In the genomic region with DNA sequence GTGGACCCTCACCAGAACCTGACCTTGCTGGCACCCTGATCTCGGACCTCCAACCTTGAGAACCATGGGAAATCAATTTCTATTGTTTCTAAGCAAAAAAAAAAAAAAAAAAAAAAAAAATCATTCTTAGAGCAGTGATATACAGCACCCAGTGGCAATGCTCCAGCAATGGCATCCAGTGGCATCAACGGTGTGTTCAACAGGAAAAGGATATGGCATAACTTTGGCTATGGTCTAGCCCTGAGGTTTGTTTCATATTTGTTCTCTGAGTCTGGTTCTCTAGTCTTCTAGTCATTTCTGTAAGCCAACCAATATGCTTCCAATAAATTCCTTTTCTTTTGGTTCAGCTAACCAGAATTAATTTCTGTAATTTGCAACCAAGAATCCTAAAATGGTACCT, we compare ENCODE assay signal across 15 cellular contexts. TPM values are rescaled to one million over a fixed set of nuclear protein-coding genes. Genes with fewer than 3 reads are reported as not detected.
DNase-seq lines count a peak whose midpoint lies in the region; ATAC-seq and TF ChIP-seq lines count a peak whose summit lies in the region.
"Had no signal": no experiment of that assay in that cellular context is flagged by ENCODE, and none has a peak within 500 bp of the region (broad histone marks: within the 10 kb centered on the region; RNA-seq: fewer than 3 reads in every experiment).

No MANE protein-coding gene starts in this region.

- H3K9me3 Mint-ChIP-seq in activated naive CD4-positive, alpha-beta T cell treated with anti-CD3 and anti-CD28 coated beads, Interleukin-2, amount 10 ng/mL, durations not matched to agents 7 days and 5 days = peaks cover 3% of the 10 kb centered on the region
- no peaks in the 10 kb centered on the region for H3K9me3 Mint-ChIP-seq in IgD-negative memory B cell
- no peaks in the 10 kb centered on the region for H3K9me3 Mint-ChIP-seq in activated naive CD8-positive, alpha-beta T cell treated with anti-CD3 and anti-CD28 coated beads, Interleukin-2, amount 50 U/mL, for 24 hours
- no peaks in the 10 kb centered on the region for H3K9me3 Mint-ChIP-seq in stimulated activated effector memory CD8-positive, alpha-beta T cell treated with anti-CD3 and anti-CD28 coated beads, Interleukin-12 subunit alpha, Interleukin-12 subunit beta, amount 100 ng/mL, for 72 hours

- peaks cover 27% of the 10 kb centered on the region for H3K36me3 Mint-ChIP-seq in activated naive CD4-positive, alpha-beta T cell treated with anti-CD3 and anti-CD28 coated beads, Interleukin-2, amount 10 ng/mL, durations not matched to agents 7 days and 5 days
- peaks cover 7% of the 10 kb centered on the region for H3K36me3 Mint-ChIP-seq in IgD-negative memory B cell
- peaks cover 39% of the 10 kb centered on the region for H3K36me3 Mint-ChIP-seq in activated naive CD8-positive, alpha-beta T cell treated with anti-CD3 and anti-CD28 coated beads, Interleukin-2, amount 50 U/mL, for 24 hours (ENCODE audit: low read depth)
- H3K36me3 Mint-ChIP-seq in stimulated activated effector memory CD8-positive, alpha-beta T cell treated with anti-CD3 and anti-CD28 coated beads, Interleukin-12 subunit alpha, Interleukin-12 subunit beta, amount 100 ng/mL, for 72 hours = peaks cover 44% of the 10 kb centered on the region

- ATAC-seq in activated naive CD8-positive, alpha-beta T cell treated with anti-CD3 and anti-CD28 coated beads, Interleukin-2, amount 50 U/mL, for 24 hours = no peak
- peak; percentile 58 for ATAC-seq in stimulated activated effector memory CD8-positive, alpha-beta T cell treated with anti-CD3 and anti-CD28 coated beads, Interleukin-12 subunit alpha, Interleukin-12 subunit beta, amount 100 ng/mL, for 72 hours
- ATAC-seq: body of pancreas, lower lobe of right lung had no signal

- CTCF ChIA-PET in activated naive CD4-positive, alpha-beta T cell treated with anti-CD3 and anti-CD28 coated beads, Interleukin-2, amount 10 ng/mL, durations not matched to agents 7 days and 5 days (lab: Charles Lee) = no interaction called here

- no peak for TF ChIP-seq POLR2A in erythroblast (IDR thresholded peaks at IDR 0.05; ENCODE audit: low read length)

- H3K27me3 Mint-ChIP-seq in activated naive CD4-positive, alpha-beta T cell treated with anti-CD3 and anti-CD28 coated beads, Interleukin-2, amount 10 ng/mL, durations not matched to agents 7 days and 5 days = no peaks in the 10 kb centered on the region
- no peaks in the 10 kb centered on the region for H3K27me3 Mint-ChIP-seq in IgD-negative memory B cell
- no peaks in the 10 kb centered on the region for H3K27me3 Mint-ChIP-seq in activated naive CD8-positive, alpha-beta T cell treated with anti-CD3 and anti-CD28 coated beads, Interleukin-2, amount 50 U/mL, for 24 hours

- no peak for DNase-seq in activated naive CD4-positive, alpha-beta T cell treated with anti-CD3 and anti-CD28 coated beads, Interleukin-2, amount 10 ng/mL, durations not matched to agents 7 days and 5 days
- no peak for DNase-seq in activated naive CD4-positive, alpha-beta T cell (lab: John Stamatoyannopoulos, UW)
- DNase-seq in activated naive CD8-positive, alpha-beta T cell treated with anti-CD3 and anti-CD28 coated beads, Interleukin-2, amount 50 U/mL, for 24 hours = no peak
- DNase-seq in stimulated activated effector memory CD8-positive, alpha-beta T cell treated with anti-CD3 and anti-CD28 coated beads, Interleukin-12 subunit alpha, Interleukin-12 subunit beta, amount 100 ng/mL, for 72 hours (ENCODE audit: low spot score in 2 of 2) = no peak
- DNase-seq in erythroblast (lab: John Stamatoyannopoulos, UW) (no peak), NCI-H1092 treated with DMSO at 0.1 percent for 48 hours (lab: John Stamatoyannopoulos, UW) (no peak), GOT3 (lab: John Stamatoyannopoulos, UW) (no peak)
- DNase-seq: ACHN; activated effector memory CD4-positive, alpha-beta T cell treated with anti-CD3 and anti-CD28 coated beads, Interleukin-2, amount 50 U/mL, for 16 hours; body of pancreas; lower lobe of right lung; MM.1S; NCI-H2081; NCI-H526 had no signal

- H3K4me3 Mint-ChIP-seq in activated naive CD4-positive, alpha-beta T cell treated with anti-CD3 and anti-CD28 coated beads, Interleukin-2, amount 10 ng/mL, durations not matched to agents 7 days and 5 days = no peak overlapping the region
- H3K4me3 Mint-ChIP-seq in IgD-negative memory B cell = peak overlapping the region; percentile 10 to 85 (median 79)
- H3K4me3 Mint-ChIP-seq in activated naive CD8-positive, alpha-beta T cell treated with anti-CD3 and anti-CD28 coated beads, Interleukin-2, amount 50 U/mL, for 24 hours = no peak overlapping the region
- peak overlapping the region; percentile 28 for H3K4me3 Mint-ChIP-seq in stimulated activated effector memory CD8-positive, alpha-beta T cell treated with anti-CD3 and anti-CD28 coated beads, Interleukin-12 subunit alpha, Interleukin-12 subunit beta, amount 100 ng/mL, for 72 hours

- H3K27ac Mint-ChIP-seq in activated naive CD4-positive, alpha-beta T cell treated with anti-CD3 and anti-CD28 coated beads, Interleukin-2, amount 10 ng/mL, durations not matched to agents 7 days and 5 days = peak overlapping the region; percentile 46
- peak overlapping the region; percentile 92 to 97 (median 96) for H3K27ac Mint-ChIP-seq in IgD-negative memory B cell
- H3K27ac Mint-ChIP-seq in activated naive CD8-positive, alpha-beta T cell treated with anti-CD3 and anti-CD28 coated beads, Interleukin-2, amount 50 U/mL, for 24 hours = peak overlapping the region; percentile 67
- peak overlapping the region; percentile 41 for H3K27ac Mint-ChIP-seq in stimulated activated effector memory CD8-positive, alpha-beta T cell treated with anti-CD3 and anti-CD28 coated beads, Interleukin-12 subunit alpha, Interleukin-12 subunit beta, amount 100 ng/mL, for 72 hours

- H3K4me1 Mint-ChIP-seq in activated naive CD4-positive, alpha-beta T cell treated with anti-CD3 and anti-CD28 coated beads, Interleukin-2, amount 10 ng/mL, durations not matched to agents 7 days and 5 days = peaks cover 28% of the 10 kb centered on the region
- peaks cover 48 to 53% (median 49%) of the 10 kb centered on the region in 3 donors for H3K4me1 Mint-ChIP-seq in IgD-negative memory B cell
- H3K4me1 Mint-ChIP-seq in activated naive CD8-positive, alpha-beta T cell treated with anti-CD3 and anti-CD28 coated beads, Interleukin-2, amount 50 U/mL, for 24 hours = peaks cover 65% of the 10 kb centered on the region
- H3K4me1 Mint-ChIP-seq in stimulated activated effector memory CD8-positive, alpha-beta T cell treated with anti-CD3 and anti-CD28 coated beads, Interleukin-12 subunit alpha, Interleukin-12 subunit beta, amount 100 ng/mL, for 72 hours = peaks cover 45% of the 10 kb centered on the region

RNA-seq across cellular contexts. Expression of a gene that starts 19.2 kb away (rescaled TPM):
- 24.7 TPM for polyA plus RNA-seq in IgD-negative memory B cell

Comparison
In these comparisons a context has a peak if more than half of its experiments do, and no peak if none do; other contexts are left out.
1. H3K27ac Mint-ChIP-seq: peak in every context shown above with its lines; median percentile 96 in IgD-negative memory B cell; 67 in activated naive CD8-positive, alpha-beta T cell treated with anti-CD3 and anti-CD28 coated beads, Interleukin-2, amount 50 U/mL, for 24 hours; 46 in activated naive CD4-positive, alpha-beta T cell treated with anti-CD3 and anti-CD28 coated beads, Interleukin-2, amount 10 ng/mL, durations not matched to agents 7 days and 5 days; 41 in stimulated activated effector memory CD8-positive, alpha-beta T cell treated with anti-CD3 and anti-CD28 coated beads, Interleukin-12 subunit alpha, Interleukin-12 subunit beta, amount 100 ng/mL, for 72 hours.
2. H3K4me3 Mint-ChIP-seq: peak in IgD-negative memory B cell (4 of 4) and stimulated activated effector memory CD8-positive, alpha-beta T cell treated with anti-CD3 and anti-CD28 coated beads, Interleukin-12 subunit alpha, Interleukin-12 subunit beta, amount 100 ng/mL, for 72 hours (single experiment); none in activated naive CD4-positive, alpha-beta T cell treated with anti-CD3 and anti-CD28 coated beads, Interleukin-2, amount 10 ng/mL, durations not matched to agents 7 days and 5 days (single experiment) and activated naive CD8-positive, alpha-beta T cell treated with anti-CD3 and anti-CD28 coated beads, Interleukin-2, amount 50 U/mL, for 24 hours (single experiment).